Comparison of ENCODE assay signal across 11 cellular contexts in the genomic region with DNA sequence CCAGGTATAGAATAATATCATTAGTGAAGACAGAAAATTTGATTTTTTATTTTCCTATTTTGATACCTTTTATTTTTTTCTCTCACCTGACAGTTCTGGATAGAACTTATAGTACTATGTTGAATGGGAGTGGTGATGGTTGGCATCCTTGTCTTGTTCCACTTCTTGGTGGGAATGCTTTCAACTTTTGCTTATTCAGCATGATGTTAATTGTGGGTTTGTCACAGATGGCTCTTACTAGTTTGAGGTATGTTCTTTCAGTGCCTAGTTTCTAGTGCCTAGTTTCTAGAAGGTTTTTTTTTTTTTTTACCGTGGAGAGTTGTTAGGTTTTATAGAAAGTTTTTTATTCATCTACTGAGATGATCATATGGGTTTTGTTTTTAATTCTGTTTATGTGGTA.
"Had no signal": no experiment of that assay in that cellular context is flagged by ENCODE, and none has a peak within 500 bp of the region (broad histone marks: within the 10 kb centered on the region; RNA-seq: fewer than 3 reads in every experiment).

No MANE protein-coding gene starts in this region.

- H3K36me3 ChIP-seq: HAP-1 had no signal

- H3K4me1 ChIP-seq: HAP-1 had no signal

- H3K4me2 ChIP-seq: GM23338 had no signal

- H3K27ac ChIP-seq: GM23248 had no signal

- H3K9ac ChIP-seq: GM23248 had no signal

- DNase-seq: GM23248, GOT3, H7, H9, HCEC 1CT, HFFc6 had no signal

- FAIRE-seq: H1, H54 had no signal

- H3K9me3 ChIP-seq: HAP-1 had no signal

- H3K4me3 ChIP-seq: GM23248, GM23338, HAP-1 had no signal

- ATAC-seq: GM23338, HCT116 had no signal

- H2AFZ ChIP-seq: GM23248, GM23338 had no signal
